ENCODE assay signal across 8 cellular contexts in the genomic region with DNA sequence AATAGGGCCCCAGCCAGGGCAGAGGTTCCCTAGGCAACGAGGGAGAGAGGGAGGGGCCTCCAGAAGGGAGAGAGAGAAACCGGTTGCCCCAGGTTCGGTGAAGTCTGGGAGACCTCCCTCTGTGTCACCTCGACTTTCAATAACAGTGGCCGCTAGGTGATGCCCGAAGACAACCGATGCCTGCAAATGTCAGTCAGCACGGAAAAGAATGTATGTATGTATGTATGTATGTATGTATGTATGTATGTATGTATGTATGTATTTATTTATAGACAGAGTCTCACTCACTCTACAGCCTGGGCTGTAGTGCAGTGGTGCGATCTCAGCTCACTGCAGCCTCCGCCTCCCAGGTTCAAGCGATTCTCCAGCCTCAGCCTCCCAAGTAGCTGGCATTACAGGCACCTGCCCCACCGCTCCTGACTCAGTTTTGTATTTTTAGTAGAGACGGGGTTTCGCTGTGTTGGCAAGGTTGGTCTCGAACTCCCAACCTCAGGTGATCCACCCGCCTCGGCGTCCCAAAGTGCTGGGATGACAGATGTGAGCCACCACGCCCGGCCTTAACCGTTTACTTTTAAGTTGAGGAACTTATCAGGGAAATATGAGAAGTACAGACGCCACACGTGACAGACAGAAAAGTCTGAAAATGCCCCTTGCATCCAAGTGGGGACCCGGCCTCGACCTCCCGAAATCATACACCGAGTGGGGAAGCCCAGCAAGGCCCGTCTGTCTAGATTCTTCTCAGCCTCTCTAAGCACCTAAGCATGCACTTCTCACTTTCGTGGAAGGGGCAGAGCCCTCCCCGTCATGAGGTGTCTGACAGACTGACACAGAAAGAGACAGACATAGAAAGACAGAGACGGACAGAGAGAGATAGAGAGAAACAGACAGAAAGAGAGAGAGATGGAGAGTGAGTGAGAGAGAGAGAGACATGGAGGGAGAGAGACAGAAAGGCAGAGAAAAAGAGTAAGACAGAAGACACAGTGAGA.
DNase-seq lines count a peak whose midpoint lies in the region; ATAC-seq and TF ChIP-seq lines count a peak whose summit lies in the region.
"Not testable (repeated sequence)": the region's sequence is repeated elsewhere in the genome, so short reads cannot be mapped to it uniquely, and the experiment has no call there.

No MANE protein-coding gene starts in this region.

- ATAC-seq in CD4-positive, CD25-positive, alpha-beta regulatory T cell (ENCODE audit: low read depth in 2 of 2), result not testable (repeated sequence)

- peak; percentile 41 for TF ChIP-seq CTCF in HFF-Myc (IDR thresholded peaks at IDR 0.05; ENCODE audit: low read depth, low read length, missing control alignments)
- not testable (repeated sequence) for TF ChIP-seq CTCF in coronary artery (IDR thresholded peaks at IDR 0.05)
- peak; percentile 77 for TF ChIP-seq CTCF in hepatocyte (IDR thresholded peaks at IDR 0.05; ENCODE audit: poor library complexity)
- TF ChIP-seq CTCF in neural progenitor cell (IDR thresholded peaks at IDR 0.05), result peak; percentile 72

- not testable (repeated sequence) for H3K9me2 ChIP-seq in hepatocyte (replicated peaks; ENCODE audit: insufficient read depth)

- not testable (repeated sequence) for H4K20me1 ChIP-seq in hepatocyte (ENCODE audit: insufficient read depth, poor library complexity, severe bottlenecking); neural progenitor cell (ENCODE audit: low read depth)

- H3K9me3 Mint-ChIP-seq in CD4-positive, CD25-positive, alpha-beta regulatory T cell; activated T-cell treated with anti-CD3 and anti-CD28 coated beads, Interleukin-2, amount 50 U/mL, for 24 hours; neural progenitor cell: not testable (repeated sequence)

- H3F3A ChIP-seq in neural progenitor cell (ENCODE audit: low read depth), result peaks cover 17% of the 10 kb centered on the region

- H3K27me3 Mint-ChIP-seq in CD4-positive, CD25-positive, alpha-beta regulatory T cell; activated T-cell treated with anti-CD3 and anti-CD28 coated beads, Interleukin-2, amount 50 U/mL, for 24 hours; neural progenitor cell (ENCODE audit: insufficient read depth, low read depth): not testable (repeated sequence)

- peak overlapping the region in 1 of 3 donors; percentile 62 for H3K27ac Mint-ChIP-seq in CD4-positive, CD25-positive, alpha-beta regulatory T cell
- H3K27ac Mint-ChIP-seq in activated T-cell treated with anti-CD3 and anti-CD28 coated beads, Interleukin-2, amount 50 U/mL, for 24 hours; neural progenitor cell: not testable (repeated sequence)

- not testable (repeated sequence) for H3K36me3 Mint-ChIP-seq in CD4-positive, CD25-positive, alpha-beta regulatory T cell; activated T-cell treated with anti-CD3 and anti-CD28 coated beads, Interleukin-2, amount 50 U/mL, for 24 hours (ENCODE audit: low read depth); neural progenitor cell

- WGBS in hepatocyte (ENCODE audit: low lambda C conversion rate, missing lambda C conversion rate), result 51% methylated on average over 30 of the region's 31 CpGs

- not testable (repeated sequence) for H3K4me1 Mint-ChIP-seq in CD4-positive, CD25-positive, alpha-beta regulatory T cell; activated T-cell treated with anti-CD3 and anti-CD28 coated beads, Interleukin-2, amount 50 U/mL, for 24 hours (ENCODE audit: low read depth); neural progenitor cell

- H3K4me3 ChIP-seq in CD4-positive, CD25-positive, alpha-beta regulatory T cell (ENCODE audit: low read depth, low read length), result peak overlapping the region; percentile 41
- not testable (repeated sequence) for H3K4me3 ChIP-seq in HFF-Myc (replicated peaks; ENCODE audit: low read depth, low read length); hepatocyte
- peak overlapping the region; percentile 66 for H3K4me3 ChIP-seq in coronary artery
- H3K4me3 ChIP-seq in neural progenitor cell, result peak overlapping the region; percentile 31

- H3K9me3 ChIP-seq in CD4-positive, CD25-positive, alpha-beta regulatory T cell (ENCODE audit: control insufficient read depth in 2 of 2, low read length in 2 of 2); hepatocyte (ENCODE audit: low read depth); neural progenitor cell (ENCODE audit: low read depth): not testable (repeated sequence)

- H3K4me1 ChIP-seq in CD4-positive, CD25-positive, alpha-beta regulatory T cell (ENCODE audit: control insufficient read depth, insufficient read depth, low read length, poor library complexity, severe bottlenecking), result not testable (repeated sequence)
- H3K4me1 ChIP-seq in hepatocyte (ENCODE audit: insufficient read depth) (peaks cover 12% of the 10 kb centered on the region), neural progenitor cell (peaks cover 17% of the 10 kb centered on the region)

- not testable (repeated sequence) for H3K79me2 ChIP-seq in hepatocyte; neural progenitor cell (ENCODE audit: low read depth)

- not testable (repeated sequence) for H3K9ac ChIP-seq in neural progenitor cell

- H3K4me2 ChIP-seq in hepatocyte, result peak overlapping the region; percentile 74
- peak overlapping the region; percentile 71 for H3K4me2 ChIP-seq in neural progenitor cell

- peak; percentile 26 to 78 (median 52) for DNase-seq in CD4-positive, CD25-positive, alpha-beta regulatory T cell
- not testable (repeated sequence) for DNase-seq in HFF-Myc (ENCODE audit: extremely low read depth, low read depth); coronary artery (ENCODE audit: low spot score)
- DNase-seq in RPMI8226, result peak; percentile 79
- peak; percentile 56 for DNase-seq in activated T-cell treated with anti-CD3 and anti-CD28 coated beads, Interleukin-2, amount 50 U/mL, for 24 hours
- peak; percentile 92 for DNase-seq in hepatocyte (ENCODE audit: low spot score)
- DNase-seq in neural progenitor cell (ENCODE audit: low spot score), result peak; percentile 95
- DNase-seq in stimulated activated CD8-positive, alpha-beta memory T cell treated with anti-CD3 and anti-CD28 coated beads, Interleukin-7, amount 100 ng/mL, for 24 hours (ENCODE audit: low read depth), result peak; percentile 3

- not testable (repeated sequence) for H3K27me3 ChIP-seq in CD4-positive, CD25-positive, alpha-beta regulatory T cell (ENCODE audit: control insufficient read depth, insufficient read depth, low read length); hepatocyte; neural progenitor cell

- H3K36me3 ChIP-seq in CD4-positive, CD25-positive, alpha-beta regulatory T cell (ENCODE audit: control insufficient read depth, insufficient read depth, low read length); hepatocyte (replicated peaks; ENCODE audit: insufficient read depth, low read depth); neural progenitor cell: not testable (repeated sequence)

- not testable (repeated sequence) for H3K4me3 Mint-ChIP-seq in CD4-positive, CD25-positive, alpha-beta regulatory T cell; neural progenitor cell
- H3K4me3 Mint-ChIP-seq in activated T-cell treated with anti-CD3 and anti-CD28 coated beads, Interleukin-2, amount 50 U/mL, for 24 hours, result peak overlapping the region; percentile 51

- H2AFZ ChIP-seq in hepatocyte (peak overlapping the region; percentile 80), neural progenitor cell (replicated peaks) (peak overlapping the region; percentile 76)

- not testable (repeated sequence) for H3K27ac ChIP-seq in CD4-positive, CD25-positive, alpha-beta regulatory T cell (ENCODE audit: insufficient read depth, low read length, poor library complexity, severe bottlenecking); coronary artery; neural progenitor cell
- peak overlapping the region; percentile 90 for H3K27ac ChIP-seq in hepatocyte
